Comparison of ENCODE assay signal across 31 cellular contexts in genomic region chr2:217691516-217691915, GRCh38.
DNase-seq lines count a peak whose midpoint lies in the region; ATAC-seq and TF ChIP-seq lines count a peak whose summit lies in the region.
"Had no signal": no experiment of that assay in that cellular context is flagged by ENCODE, and none has a peak within 500 bp of the region (broad histone marks: within the 10 kb centered on the region; RNA-seq: fewer than 3 reads in every experiment).

No MANE protein-coding gene starts in this region.

- H3K4me1 ChIP-seq in Peyer's patch: no peaks in the 10 kb centered on the region
- peaks cover 20% of the 10 kb centered on the region for H3K4me1 ChIP-seq in endodermal cell (ENCODE audit: control insufficient read depth, insufficient read depth, low read length)
- H3K4me1 ChIP-seq in upper lobe of right lung: peaks cover 16% of the 10 kb centered on the region
- no peaks in the 10 kb centered on the region for H3K4me1 ChIP-seq in Karpas-422 (ENCODE audit: low read length)
- H3K4me1 ChIP-seq: SJSA1, uterus had no signal

- H3K4me3 ChIP-seq in Peyer's patch (no peak overlapping the region), endodermal cell (ENCODE audit: low read length) (no peak overlapping the region), upper lobe of right lung (no peak overlapping the region), Karpas-422 (ENCODE audit: low read length) (no peak overlapping the region)
- H3K4me3 ChIP-seq: BLaER1, cardiac muscle cell, psoas muscle, SJSA1, uterus had no signal

- ATAC-seq in upper lobe of right lung (no peak), GM18498 (IDR thresholded peaks at IDR 0.05; ENCODE audit: unreplicated experiment) (no peak)
- ATAC-seq: naive thymus-derived CD4-positive, alpha-beta T cell; stimulated activated effector memory CD8-positive, alpha-beta T cell treated with anti-CD3 and anti-CD28 coated beads, Interleukin-12 subunit alpha, Interleukin-12 subunit beta, amount 100 ng/mL, for 72 hours had no signal

- no peak for TF ChIP-seq POLR2A in Peyer's patch (IDR thresholded peaks at IDR 0.05)

- TF ChIP-seq CTCF in Peyer's patch (IDR thresholded peaks at IDR 0.05) (no peak), endodermal cell (conservative IDR thresholded peaks at IDR 0.05) (no peak), osteocyte (IDR thresholded peaks at IDR 0.05) (no peak), upper lobe of right lung (IDR thresholded peaks at IDR 0.05) (no peak)

- 92 to 100% methylated on average over 1 to 3 of the region's 3 CpGs for WGBS in endodermal cell (ENCODE audit: insufficient coverage in 1 of 2, insufficient read length in 1 of 2), 2 experiments

- no peak overlapping the region for H3K4me2 ChIP-seq in Karpas-422 (ENCODE audit: low read depth, low read length, poor library complexity, severe bottlenecking)
- H3K4me2 ChIP-seq: BLaER1 had no signal

- no peaks in the 10 kb centered on the region for H3K9me3 ChIP-seq in Peyer's patch
- H3K9me3 ChIP-seq in endodermal cell (ENCODE audit: control insufficient read depth, low read length): no peaks in the 10 kb centered on the region
- no peaks in the 10 kb centered on the region for H3K9me3 ChIP-seq in upper lobe of right lung
- H3K9me3 ChIP-seq in Karpas-422 (ENCODE audit: low read length): no peaks in the 10 kb centered on the region
- H3K9me3 ChIP-seq: BLaER1, psoas muscle, SJSA1, uterus had no signal

- intact Hi-C loops in upper lobe of right lung (cut with DNase I): no loop called here

- no peak overlapping the region for H3K9ac ChIP-seq in endodermal cell (ENCODE audit: extremely low read depth, low read length, poor library complexity, severe bottlenecking)
- no peak overlapping the region for H3K9ac ChIP-seq in Karpas-422 (ENCODE audit: low read length)
- H3K9ac ChIP-seq: BLaER1 had no signal

- peaks cover 83% of the 10 kb centered on the region for H3K27me3 Mint-ChIP-seq in endodermal cell (ENCODE audit: insufficient read depth)
- no peaks in the 10 kb centered on the region for H3K27me3 Mint-ChIP-seq in osteocyte (ENCODE audit: unreplicated experiment)

- H2AFZ ChIP-seq in Karpas-422 (ENCODE audit: low read length): no peak overlapping the region

- no peaks in the 10 kb centered on the region for H4K20me1 ChIP-seq in Karpas-422 (ENCODE audit: insufficient read depth, low read depth, low read length)
- H4K20me1 ChIP-seq: BLaER1 had no signal

- H3K4me1 Mint-ChIP-seq in endodermal cell (peaks cover 15% of the 10 kb centered on the region), osteocyte (ENCODE audit: unreplicated experiment) (peaks cover 74% of the 10 kb centered on the region)
- H3K4me1 Mint-ChIP-seq: activated naive CD4-positive, alpha-beta T cell treated with anti-CD3 and anti-CD28 coated beads, Interleukin-2, amount 50 U/mL, for 24 hours; stimulated activated effector memory CD8-positive, alpha-beta T cell treated with anti-CD3 and anti-CD28 coated beads, Interleukin-12 subunit alpha, Interleukin-12 subunit beta, amount 100 ng/mL, for 72 hours had no signal

- H3K9me2 ChIP-seq in Karpas-422 (replicated peaks; ENCODE audit: insufficient read depth, low read length): no peaks in the 10 kb centered on the region; the same call in 1 of the 2 replicates

- H3K9me3 Mint-ChIP-seq in endodermal cell (peaks cover 3% of the 10 kb centered on the region), osteocyte (ENCODE audit: unreplicated experiment) (peaks cover 10% of the 10 kb centered on the region)
- H3K9me3 Mint-ChIP-seq: activated naive CD4-positive, alpha-beta T cell treated with anti-CD3 and anti-CD28 coated beads, Interleukin-2, amount 50 U/mL, for 24 hours; activated T-helper 2 cell treated with anti-CD3 and anti-CD28 coated beads, Interferon-gamma antibody, Interleukin-2, Interleukin-4, amounts not matched to agents 10 μg/mL and 5 μg/mL and 100 μg/mL, durations not matched to agents 14 hours and 24 hours and 36 hours; stimulated activated effector memory CD8-positive, alpha-beta T cell treated with anti-CD3 and anti-CD28 coated beads, Interleukin-12 subunit alpha, Interleukin-12 subunit beta, amount 100 ng/mL, for 72 hours had no signal

- no peaks in the 10 kb centered on the region for H3K36me3 Mint-ChIP-seq in endodermal cell (ENCODE audit: low read depth)
- peaks cover 10% of the 10 kb centered on the region for H3K36me3 Mint-ChIP-seq in osteocyte (ENCODE audit: unreplicated experiment)
- H3K36me3 Mint-ChIP-seq: mesothelial cell of epicardium; stimulated activated effector memory CD8-positive, alpha-beta T cell treated with anti-CD3 and anti-CD28 coated beads, Interleukin-12 subunit alpha, Interleukin-12 subunit beta, amount 100 ng/mL, for 72 hours had no signal

- no peaks in the 10 kb centered on the region for H3K27me3 ChIP-seq in Peyer's patch
- H3K27me3 ChIP-seq in endodermal cell (ENCODE audit: control insufficient read depth, insufficient read depth, low read length, poor library complexity, severe bottlenecking): peaks cover 23% of the 10 kb centered on the region
- H3K27me3 ChIP-seq in upper lobe of right lung: no peaks in the 10 kb centered on the region
- no peaks in the 10 kb centered on the region for H3K27me3 ChIP-seq in Karpas-422 (ENCODE audit: low read length)
- H3K27me3 ChIP-seq: BLaER1, cardiac muscle cell, SJSA1, uterus had no signal

- H3K79me2 ChIP-seq in Karpas-422 (ENCODE audit: low read length): no peaks in the 10 kb centered on the region

- DNase-seq in Peyer's patch (no peak), endodermal cell (peak; percentile 18), osteocyte (ENCODE audit: extremely low spot score, unreplicated experiment) (no peak), upper lobe of right lung (no peak), NCI-H69 (lab: John Stamatoyannopoulos, UW) (no peak), Karpas-422 (no peak)
- DNase-seq: activated CD4-positive, alpha-beta T cell treated with anti-CD3 and anti-CD28 coated beads for 4 hours; activated T-cell treated with anti-CD3 and anti-CD28 coated beads for 4 hours; effector CD4-positive, alpha-beta T cell; glutamatergic neuron; left ventricle myocardium superior; naive thymus-derived CD4-positive, alpha-beta T cell; NCI-H1048; NCI-H2107; NCI-H446; NCI-H82; stimulated activated CD4-positive, alpha-beta T cell treated with anti-CD3 and anti-CD28 coated beads, Interleukin-15, amount 100 ng/mL, for 24 hours; substantia nigra; uterus had no signal

- H3K27ac ChIP-seq in Peyer's patch: peak overlapping the region in 3 of 4 donors; percentile 19 to 58 (median 28)
- no peak overlapping the region for H3K27ac ChIP-seq in endodermal cell (ENCODE audit: low read depth, low read length)
- H3K27ac ChIP-seq in upper lobe of right lung: peak overlapping the region; percentile 20
- H3K27ac ChIP-seq in Karpas-422 (ENCODE audit: low read length): no peak overlapping the region
- H3K27ac ChIP-seq: BLaER1, cardiac muscle cell, epithelial cell of prostate, psoas muscle, RWPE1, SJSA1, WERI-Rb-1 had no signal

- no peaks in the 10 kb centered on the region for H3K36me3 ChIP-seq in Peyer's patch
- no peaks in the 10 kb centered on the region for H3K36me3 ChIP-seq in endodermal cell (ENCODE audit: control insufficient read depth, insufficient read depth, low read length)
- no peaks in the 10 kb centered on the region for H3K36me3 ChIP-seq in upper lobe of right lung
- H3K36me3 ChIP-seq in Karpas-422 (ENCODE audit: insufficient read depth, low read length): no peaks in the 10 kb centered on the region
- H3K36me3 ChIP-seq: BLaER1, cardiac muscle cell, SJSA1, uterus, WERI-Rb-1 had no signal

- H3K4me3 Mint-ChIP-seq in endodermal cell (no peak overlapping the region), osteocyte (ENCODE audit: unreplicated experiment) (no peak overlapping the region)
- H3K4me3 Mint-ChIP-seq: activated naive CD4-positive, alpha-beta T cell treated with anti-CD3 and anti-CD28 coated beads, Interleukin-2, amount 50 U/mL, for 24 hours; mesothelial cell of epicardium; naive thymus-derived CD4-positive, alpha-beta T cell; stimulated activated effector memory CD8-positive, alpha-beta T cell treated with anti-CD3 and anti-CD28 coated beads, Interleukin-12 subunit alpha, Interleukin-12 subunit beta, amount 100 ng/mL, for 72 hours had no signal

- H3K27ac Mint-ChIP-seq in endodermal cell (no peak overlapping the region), osteocyte (ENCODE audit: unreplicated experiment) (peak overlapping the region; percentile 53)
- H3K27ac Mint-ChIP-seq: activated naive CD4-positive, alpha-beta T cell treated with anti-CD3 and anti-CD28 coated beads, Interleukin-2, amount 50 U/mL, for 24 hours; activated T-helper 2 cell treated with anti-CD3 and anti-CD28 coated beads, Interferon-gamma antibody, Interleukin-2, Interleukin-4, amounts not matched to agents 10 μg/mL and 5 μg/mL and 100 μg/mL, durations not matched to agents 14 hours and 24 hours and 36 hours; mesothelial cell of epicardium; naive thymus-derived CD4-positive, alpha-beta T cell; stimulated activated effector memory CD8-positive, alpha-beta T cell treated with anti-CD3 and anti-CD28 coated beads, Interleukin-12 subunit alpha, Interleukin-12 subunit beta, amount 100 ng/mL, for 72 hours had no signal

Comparison
In these comparisons a context has a peak if more than half of its experiments do, and no peak if none do; other contexts are left out.
1. H3K27ac ChIP-seq: peak in Peyer's patch (3 of 4) and upper lobe of right lung (single experiment); none in endodermal cell (single experiment) and Karpas-422 (single experiment).